In genomic region chr7:93203496-93203895, GRCh38 we compare ENCODE assay signal across 19 cellular contexts. TPM values are rescaled to one million over a fixed set of nuclear protein-coding genes. Genes with fewer than 3 reads are reported as not detected.
A peak's percentile ranks its signal among the peaks of the same experiment; 100 is the strongest.
DNase-seq lines count a peak whose midpoint lies in the region; ATAC-seq and TF ChIP-seq lines count a peak whose summit lies in the region.
"Had no signal": no experiment of that assay in that cellular context is flagged by ENCODE, and none has a peak within 500 bp of the region (broad histone marks: within the 10 kb centered on the region; RNA-seq: fewer than 3 reads in every experiment).

No MANE protein-coding gene starts in this region.

- no peaks in the 10 kb centered on the region for H3K9me3 ChIP-seq in mucosa of rectum (ENCODE audit: control insufficient read depth in 2 of 2, low read length in 2 of 2)
- no peaks in the 10 kb centered on the region for H3K9me3 ChIP-seq in BE2C
- H3K9me3 ChIP-seq: suprapubic skin had no signal

- peak; percentile 90 for DNase-seq in DMS153 treated with DMSO at 0.1 percent for 48 hours (lab: John Stamatoyannopoulos, UW; ENCODE audit: unreplicated experiment)
- DNase-seq in NCI-H146 treated with DMSO at 0.1 percent for 48 hours (lab: John Stamatoyannopoulos, UW; ENCODE audit: unreplicated experiment), result peak; percentile 69
- peak; percentile 99 for DNase-seq in NCI-H69 (lab: John Stamatoyannopoulos, UW)
- no peak for DNase-seq in activated naive CD4-positive, alpha-beta T cell treated with anti-CD3 and anti-CD28 coated beads, Interleukin-2, amount 50 U/mL, for 16 hours
- DNase-seq in BE2C, result no peak
- no peak for DNase-seq in NOMO-1 (lab: John Stamatoyannopoulos, UW; ENCODE audit: unreplicated experiment in 2 of 2)
- DNase-seq: activated naive CD8-positive, alpha-beta T cell treated with anti-CD3 and anti-CD28 coated beads for 36 hours; activated T-cell treated with anti-CD3 and anti-CD28 coated beads, Interleukin-2, amount 50 U/mL, for 72 hours; CD4-positive, CD25-positive, alpha-beta regulatory T cell; EL; KBM-7; left cardiac atrium; NCI-H526 treated with DMSO at 0.1 percent for 48 hours; T-helper 9 cell had no signal

- peak overlapping the region; percentile 62 to 65 for H3K27ac ChIP-seq in mucosa of rectum (ENCODE audit: low read depth in 2 of 2, low read length in 2 of 2)
- H3K27ac ChIP-seq: suprapubic skin had no signal

- H3K36me3 ChIP-seq in mucosa of rectum (ENCODE audit: control insufficient read depth in 2 of 2, insufficient read depth in 2 of 2, low read length in 2 of 2) (peaks cover 0 to 2% of the 10 kb centered on the region in 2 donors), BE2C (no peaks in the 10 kb centered on the region)
- H3K36me3 ChIP-seq: suprapubic skin had no signal

- H3K4me1 ChIP-seq in mucosa of rectum (ENCODE audit: control insufficient read depth in 2 of 2, insufficient read depth in 2 of 2, low read length in 2 of 2) (peaks cover 12 to 19% of the 10 kb centered on the region in 2 donors), BE2C (no peaks in the 10 kb centered on the region)
- H3K4me1 ChIP-seq: suprapubic skin had no signal

- TF ChIP-seq CTCF in BE2C (IDR thresholded peaks at IDR 0.05; ENCODE audit: low read depth, low read length), result no peak

- no peak overlapping the region for H3K9ac ChIP-seq in mucosa of rectum (ENCODE audit: low read depth in 1 of 2, low read length in 2 of 2)

- peak overlapping the region in 1 of 2 donors; percentile 27 for H3K4me3 ChIP-seq in mucosa of rectum (ENCODE audit: low read length in 2 of 2)
- H3K4me3 ChIP-seq in BE2C (ENCODE audit: low read depth, low read length), result no peak overlapping the region
- H3K4me3 ChIP-seq: suprapubic skin had no signal

- H3K27me3 ChIP-seq in mucosa of rectum (ENCODE audit: control insufficient read depth in 2 of 2, insufficient read depth in 2 of 2, low read length in 2 of 2) (no peaks in the 10 kb centered on the region), BE2C (no peaks in the 10 kb centered on the region; the same call in none of the 2 replicates)
- H3K27me3 ChIP-seq: suprapubic skin had no signal

- no peak for ATAC-seq in GM21619 (IDR thresholded peaks at IDR 0.05; ENCODE audit: unreplicated experiment)
- ATAC-seq: activated CD4-positive, CD25-positive, alpha-beta regulatory T cell treated with anti-CD3 and anti-CD28 coated beads, Interleukin-2, amount 50 U/mL, for 24 hours; activated T-cell treated with anti-CD3 and anti-CD28 coated beads, Interleukin-2, amount 50 U/mL, for 72 hours; left cardiac atrium; Panc1 had no signal

RNA-seq across cellular contexts. Expression of gene HEPACAM2, which starts 22.8 kb away (rescaled TPM):
- 0.46 TPM for polyA plus RNA-seq in BE2C (2012; ENCODE audit: insufficient read depth, insufficient read length, low read depth)
- polyA plus RNA-seq: CD4-positive, CD25-positive, alpha-beta regulatory T cell had no signal

RNA-seq across cellular contexts. Expression of gene VPS50, which starts 28.7 kb away (rescaled TPM):
- 4.4 TPM for polyA plus RNA-seq in BE2C (2012; ENCODE audit: insufficient read depth, insufficient read length, low read depth)

RNA-seq across cellular contexts. Expression of gene SAMD9L, which starts 55.3 kb away (rescaled TPM):
- not detected for polyA plus RNA-seq in BE2C (2012; ENCODE audit: insufficient read depth, insufficient read length, low read depth)

Comparison
In these comparisons a context has a peak if more than half of its experiments do, and no peak if none do; other contexts are left out.
1. DNase-seq: peak in DMS153 treated with DMSO at 0.1 percent for 48 hours (single experiment), NCI-H146 treated with DMSO at 0.1 percent for 48 hours (single experiment) and NCI-H69 (single experiment); none in activated naive CD4-positive, alpha-beta T cell treated with anti-CD3 and anti-CD28 coated beads, Interleukin-2, amount 50 U/mL, for 16 hours (single experiment), BE2C (single experiment) and NOMO-1 (0 of 2).